In genomic region chr20:53578492-53579222, GRCh38 we compare ENCODE assay signal across 8 cellular contexts. TPM values are rescaled to one million over a fixed set of nuclear protein-coding genes. Genes with fewer than 3 reads are reported as not detected.
DNase-seq lines count a peak whose midpoint lies in the region; TF ChIP-seq lines count a peak whose summit lies in the region.

No MANE protein-coding gene starts in this region.

- DNase-seq in A172 (ENCODE audit: low spot score) = peak; percentile 90
- peak; percentile 96 for DNase-seq in HPDE6-E6E7 (ENCODE audit: extremely low spot score)
- DNase-seq in NCI-H69 (lab: John Stamatoyannopoulos, UW) = peak; percentile 61
- peak; percentile 48 for DNase-seq in activated CD4-positive, alpha-beta memory T cell treated with anti-CD3 and anti-CD28 coated beads for 36 hours
- DNase-seq in epidermal melanocyte (ENCODE audit: insufficient read length, low spot score) = peak; percentile 91
- DNase-seq in mucosa of gallbladder (ENCODE audit: low spot score) = peak; percentile 77
- DNase-seq in testis = peak; percentile 78

- H3K4me3 Mint-ChIP-seq in activated CD4-positive, alpha-beta memory T cell treated with anti-CD3 and anti-CD28 coated beads for 36 hours = peak overlapping the region; percentile 82

- no peaks in the 10 kb centered on the region for H3K36me3 ChIP-seq in testis (ENCODE audit: low read depth, missing control alignments)

- no peaks in the 10 kb centered on the region for H3K9me3 ChIP-seq in testis

- CTCF ChIA-PET in activated CD4-positive, alpha-beta memory T cell treated with anti-CD3 and anti-CD28 coated beads for 36 hours (lab: Charles Lee) = interaction anchor here (0.7 to 8.7 kb wide), 24 partner anchors 8 to 371 kb away, joined by 3 to 81 read pairs (median 5); no protein-coding TSS in a partner anchor

- H3K36me3 Mint-ChIP-seq in activated CD4-positive, alpha-beta memory T cell treated with anti-CD3 and anti-CD28 coated beads for 36 hours = peaks cover 85% of the 10 kb centered on the region

- POLR2A ChIA-PET in activated CD4-positive, alpha-beta memory T cell treated with anti-CD3 and anti-CD28 coated beads for 36 hours (lab: Charles Lee) = interaction anchor here (0.5 to 1.9 kb wide), 9 partner anchors 10 to 361 kb away, joined by 3 to 7 read pairs (median 5); partner anchors contain the start of gene ZNF217

- TF ChIP-seq CTCF in GM12872 (IDR thresholded peaks at IDR 0.05; ENCODE audit: insufficient read depth, low read depth, low read length) (peak; percentile 73; the same call in 2 of the 3 replicates), testis (IDR thresholded peaks at IDR 0.05) (peak; percentile 93 to 99 (median 98))

- no peak for TF ChIP-seq POLR2A in testis (IDR thresholded peaks at IDR 0.05)

- WGBS in testis, 2 donors = 23 to 28% methylated on average over 10 of the region's 10 CpGs

- H3K4me1 Mint-ChIP-seq in activated CD4-positive, alpha-beta memory T cell treated with anti-CD3 and anti-CD28 coated beads for 36 hours (ENCODE audit: low read depth) = peaks cover 85% of the 10 kb centered on the region

- no peaks in the 10 kb centered on the region for H3K27me3 ChIP-seq in testis

- peak overlapping the region; percentile 97 for H3K27ac Mint-ChIP-seq in activated CD4-positive, alpha-beta memory T cell treated with anti-CD3 and anti-CD28 coated beads for 36 hours

- H3K4me3 ChIP-seq in testis = no peak overlapping the region

- intact Hi-C loops in activated CD4-positive, alpha-beta memory T cell treated with anti-CD3 and anti-CD28 coated beads for 36 hours (cut with micrococcal nuclease) = loop anchor here (1.0 to 5.0 kb wide), 12 partner anchors 16 to 484 kb away; no protein-coding TSS in a partner anchor
- intact Hi-C loops in testis (cut with DNase I; ENCODE audit: low total_unique reads) = loop anchor here (5.0 kb wide), 1 partner anchor 339 kb away; no protein-coding TSS in a partner anchor

- H3K9me3 Mint-ChIP-seq in activated CD4-positive, alpha-beta memory T cell treated with anti-CD3 and anti-CD28 coated beads for 36 hours = no peaks in the 10 kb centered on the region

- no peaks in the 10 kb centered on the region for H3K27me3 Mint-ChIP-seq in activated CD4-positive, alpha-beta memory T cell treated with anti-CD3 and anti-CD28 coated beads for 36 hours

- peak overlapping the region in 1 of 2 donors; percentile 48 for H3K27ac ChIP-seq in testis

- H3K4me1 ChIP-seq in testis = peaks cover 4% of the 10 kb centered on the region

RNA-seq across cellular contexts. Expression of gene ZNF217, which starts 15.0 kb away (rescaled TPM):
- total RNA-seq in A172 (2014; rRNA removed; shearing (Covaris generic)) = 33.2 and 38.3 TPM in 2 replicates
- 10 to 100 TPM; 56.3 to 57.5 TPM for total RNA-seq in activated CD4-positive, alpha-beta memory T cell treated with anti-CD3 and anti-CD28 coated beads for 36 hours
- total RNA-seq in mucosa of gallbladder (45.4 TPM), testis (10 to 100 TPM; 48.6 to 61.2 TPM)
- polyA plus RNA-seq in testis (ENCODE audit: insufficient read depth, low read depth, low replicate concordance) = 47.3 TPM
